ENCODE assay signal across 8 cellular contexts in genomic region chr12:39103552-39104165, GRCh38.
DNase-seq lines count a peak whose midpoint lies in the region; ATAC-seq and TF ChIP-seq lines count a peak whose summit lies in the region.

No MANE protein-coding gene starts in this region.

- H3K4me3 ChIP-seq in A673 (ENCODE audit: low read depth, low read length, poor library complexity, severe bottlenecking) (no peak overlapping the region), GM12864 (ENCODE audit: low read depth, low read length) (no peak overlapping the region), Panc1 (ENCODE audit: low read depth in 2 of 2, low read length in 2 of 2) (no peak overlapping the region), dorsolateral prefrontal cortex (peak overlapping the region in 37 of 59 donors; percentile 2 to 52 (median 20))

- H3K27me3 ChIP-seq in A673 (replicated peaks; ENCODE audit: insufficient read depth, low read depth, low read length, poor library complexity) (no peaks in the 10 kb centered on the region), H9 (ENCODE audit: insufficient read depth, low read length) (no peaks in the 10 kb centered on the region), Panc1 (ENCODE audit: control insufficient read depth, insufficient read depth, low read length) (0 out of 2 replicates have a peak, but pooled peaks cover under 1% of the 10 kb centered on the region), dorsolateral prefrontal cortex (no peaks in the 10 kb centered on the region)

- no peak overlapping the region for H3T11ph ChIP-seq in H9 (ENCODE audit: low read length)

- DNase-seq in A673 (ENCODE audit: low spot score): peak; percentile 83
- no peak for DNase-seq in GM12864 (ENCODE audit: low read depth)
- DNase-seq in H9: no peak
- peak; percentile 69 for DNase-seq in KBM-7
- DNase-seq in Panc1 (ENCODE audit: low read depth, low spot score): peak; percentile 61
- DNase-seq in dorsolateral prefrontal cortex: no peak
- peak; percentile 71 to 77 for DNase-seq in lung microvascular endothelial cell (ENCODE audit: low read depth in 2 of 2)
- no peak for DNase-seq in activated effector memory CD4-positive, alpha-beta T cell treated with Interleukin-2 at 50 U/mL for 16 hours

- no peak overlapping the region for H3K23ac ChIP-seq in H9 (ENCODE audit: insufficient read length, low read depth, low read length)

- no peak overlapping the region for H2BK12ac ChIP-seq in H9 (ENCODE audit: insufficient read length, low read depth, low read length)

- no TSS peak for BruUV-seq in A673 (replicated peaks; lab: Mats Ljungman, UMichigan)
- BruUV-seq in Panc1 (replicated peaks; lab: Mats Ljungman, UMichigan): no TSS peak

- no peak overlapping the region for H3K27ac Mint-ChIP-seq in H9

- no peak overlapping the region for H4K5ac ChIP-seq in H9 (ENCODE audit: insufficient read length, low read depth, low read length)

- TF ChIP-seq CTCF in A673 (conservative IDR thresholded peaks at IDR 0.05; ENCODE audit: low read depth, low read length) (peak; percentile 83), GM12864 (IDR thresholded peaks at IDR 0.05; ENCODE audit: low read depth, low read length, missing control alignments) (peak; percentile 70), H9 (conservative IDR thresholded peaks at IDR 0.05) (peak; percentile 82), Panc1 (IDR thresholded peaks at IDR 0.05) (peak; percentile 79), dorsolateral prefrontal cortex (IDR thresholded peaks at IDR 0.05 in 54 of 56, conservative IDR thresholded peaks at IDR 0.05 in 2 of 56; ENCODE audit: low read depth in 1 of 56, partially characterized antibody in 56 of 56) (peak; percentile 69 to 90 (median 82))

- H3K18ac ChIP-seq in H9 (ENCODE audit: insufficient read length, low read depth, low read length): no peak overlapping the region

- intact Hi-C loops in A673 (cut with micrococcal nuclease; ENCODE audit: unreplicated experiment): loop anchor here (1.0 to 10.0 kb wide), 8 partner anchors 51 to 775 kb away; partner anchors contain the start of gene CPNE8
- intact Hi-C loops in Panc1 (cut with micrococcal nuclease; ENCODE audit: unreplicated experiment): loop anchor here (1.0 to 10.0 kb wide), 4 partner anchors 151 to 776 kb away; no protein-coding TSS in a partner anchor
- intact Hi-C loops in dorsolateral prefrontal cortex (cut with DNase I): loop anchor here (5.0 to 10.0 kb wide), 3 partner anchors 196 to 969 kb away; partner anchors contain the start of gene CPNE8 (in 2 of the 2)

- H3K23me2 ChIP-seq in H9 (ENCODE audit: insufficient read length, low read depth, low read length, poor library complexity, severe bottlenecking): no peaks in the 10 kb centered on the region

- no peaks in the 10 kb centered on the region for H4K20me1 ChIP-seq in H9 (ENCODE audit: control insufficient read depth, insufficient read depth, insufficient read length)

- H3K4ac ChIP-seq in H9 (ENCODE audit: low read depth, low read length): no peak overlapping the region

- H3K79me1 ChIP-seq in H9 (ENCODE audit: insufficient read depth, low read depth, low read length, poor library complexity, severe bottlenecking): no peaks in the 10 kb centered on the region

- H3K56ac ChIP-seq in H9 (ENCODE audit: insufficient read length, low read depth, low read length): no peak overlapping the region

- peak; percentile 97 for ATAC-seq in Panc1

- H2AFZ ChIP-seq in H9 (ENCODE audit: low read length): no peak overlapping the region

- H2BK5ac ChIP-seq in H9 (ENCODE audit: insufficient read length, low read length): no peak overlapping the region

- CTCF ChIA-PET in A673 (lab: Charles Lee) (interaction anchor here (0.7 to 1.8 kb wide), 4 partner anchors 169 to 198 kb away, joined by 3 to 12 read pairs (median 8); partner anchors contain the start of gene CPNE8), Panc1 (lab: Charles Lee) (interaction anchor here (0.6 to 1.8 kb wide), 8 partner anchors 35 to 198 kb away, joined by 3 to 14 read pairs (median 4); no protein-coding TSS in a partner anchor)

- POLR2A ChIA-PET in A673 (lab: Charles Lee; ENCODE audit: low non-redundant PET) (no interaction called here), Panc1 (lab: Charles Lee) (no interaction called here)

- H3K14ac ChIP-seq in H9 (ENCODE audit: insufficient read depth, low read length): no peak overlapping the region

- no peaks in the 10 kb centered on the region for H3K9me3 ChIP-seq in A673 (ENCODE audit: low read depth, low read length, poor library complexity, severe bottlenecking)
- H3K9me3 ChIP-seq in H9 (ENCODE audit: control insufficient read depth, low read depth, low read length): no peaks in the 10 kb centered on the region
- H3K9me3 ChIP-seq in Panc1 (ENCODE audit: control insufficient read depth, insufficient read depth, low read depth, low read length): no peaks in the 10 kb centered on the region

- H3K4me2 ChIP-seq in H9 (ENCODE audit: insufficient read depth, insufficient read length, low read length): no peak overlapping the region

- H3K79me2 ChIP-seq in H9 (ENCODE audit: insufficient read depth, low read length): no peaks in the 10 kb centered on the region

- no peak overlapping the region for H4K91ac ChIP-seq in H9 (ENCODE audit: insufficient read length, low read depth, low read length)

- no peak overlapping the region for H2BK15ac ChIP-seq in H9 (ENCODE audit: low read depth, low read length)

- 0 out of 7 replicates have a peak, but pooled peaks cover 0 to 3% (median 0%) of the 10 kb centered on the region in 3 experiments for H3K36me3 Mint-ChIP-seq in H9 (ENCODE audit: insufficient read depth in 1 of 3, low read depth in 3 of 3)

- H3K9ac ChIP-seq in H9 (ENCODE audit: extremely low read depth, insufficient read length, low read length): no peak overlapping the region

- no peaks in the 10 kb centered on the region for H3K4me1 ChIP-seq in A673 (ENCODE audit: insufficient read depth, low read length, poor library complexity, severe bottlenecking)
- H3K4me1 ChIP-seq in H9 (ENCODE audit: insufficient read depth, low read length): peaks cover 5% of the 10 kb centered on the region; the same call in 1 of the 2 replicates
- H3K4me1 ChIP-seq in Panc1 (ENCODE audit: control insufficient read depth, insufficient read depth, low read length): no peaks in the 10 kb centered on the region; the same call in 1 of the 2 replicates

- no peak overlapping the region for H2BK20ac ChIP-seq in H9 (ENCODE audit: low read depth, low read length, poor library complexity, severe bottlenecking)

- in situ Hi-C loops in KBM-7 (cut with MboI; ENCODE audit: low pct_unique_long_range_greater_than_20kb, low sequenced_read_pairs) (no loop called here), Panc1 (cut with HindIII; ENCODE audit: low pct_unique_long_range_greater_than_20kb, low sequenced_read_pairs) (no loop called here)

- peaks cover 8 to 18% of the 10 kb centered on the region in 2 experiments; a peak in 3 of 4 replicates for H3K4me1 Mint-ChIP-seq in H9

- H3K27ac ChIP-seq in A673 (ENCODE audit: low read depth, low read length, poor library complexity, severe bottlenecking) (no peak overlapping the region), H9 (ENCODE audit: insufficient read length, low read depth, low read length) (no peak overlapping the region), Panc1 (ENCODE audit: low read length) (no peak overlapping the region), dorsolateral prefrontal cortex (no peak overlapping the region)

- WGBS in H9 (ENCODE audit: extremely low coverage, insufficient read length, low lambda C conversion rate): no CpG with 5 or more reads among the region's 8 CpGs

- no peak overlapping the region for H2AK5ac ChIP-seq in H9 (ENCODE audit: insufficient read length, low read length)

- H3K4me3 Mint-ChIP-seq in H9: no peak overlapping the region

- no peaks in the 10 kb centered on the region for H3K27me3 Mint-ChIP-seq in H9 (ENCODE audit: low read depth)

- H2BK120ac ChIP-seq in H9 (ENCODE audit: low read depth, low read length, poor library complexity, severe bottlenecking): no peak overlapping the region

- no peak overlapping the region for H4K8ac ChIP-seq in H9 (replicated peaks; ENCODE audit: insufficient read length, low read depth, low read length)

- peaks cover 0 to 3% of the 10 kb centered on the region in 2 experiments; a peak in 3 of 5 replicates for H3K9me3 Mint-ChIP-seq in H9

- no peaks in the 10 kb centered on the region for H3K36me3 ChIP-seq in A673 (ENCODE audit: insufficient read depth, low read length, poor library complexity, severe bottlenecking)
- no peaks in the 10 kb centered on the region for H3K36me3 ChIP-seq in Panc1 (ENCODE audit: control insufficient read depth, insufficient read depth, low read length)

Comparison
In these comparisons a context has a peak if more than half of its experiments do, and no peak if none do; other contexts are left out.
1. DNase-seq: peak in A673 (single experiment), KBM-7 (single experiment), Panc1 (single experiment) and lung microvascular endothelial cell (2 of 2); none in GM12864 (single experiment), H9 (single experiment), dorsolateral prefrontal cortex (0 of 10) and activated effector memory CD4-positive, alpha-beta T cell treated with Interleukin-2 at 50 U/mL for 16 hours (single experiment).
2. H3K4me3 ChIP-seq: peak in dorsolateral prefrontal cortex (37 of 59); none in A673 (single experiment), GM12864 (single experiment) and Panc1 (0 of 2).
3. Peak in every context shown above with its lines, with median percentiles within 50 percentile points of each other: CTCF ChIP-seq.